8 cellular contexts compared by ENCODE assay signal in genomic region chr16:88737298-88738166, GRCh38. TPM values are rescaled to one million over a fixed set of nuclear protein-coding genes. Genes with fewer than 3 reads are reported as not detected.
DNase-seq lines count a peak whose midpoint lies in the region; ATAC-seq and TF ChIP-seq lines count a peak whose summit lies in the region.

No MANE protein-coding gene starts in this region.

- intact Hi-C loops in activated B cell treated with CpG ODN at 0.5 μM for 24 hours (cut with micrococcal nuclease), result loop anchor here (1.0 to 5.0 kb wide), 8 partner anchors 8 to 479 kb away; partner anchors contain the start of genes CDT1, PIEZO1 and TRAPPC2L

- peak; percentile 56 for ATAC-seq in GM18517 (IDR thresholded peaks at IDR 0.05; ENCODE audit: unreplicated experiment)
- peak; percentile 97 for ATAC-seq in activated B cell treated with CpG ODN at 0.5 μM for 24 hours (ENCODE audit: low read depth)
- ATAC-seq in GM21723 (IDR thresholded peaks at IDR 0.05; ENCODE audit: unreplicated experiment), result no peak

- no peaks in the 10 kb centered on the region for H3K9me3 Mint-ChIP-seq in activated B cell treated with CpG ODN at 0.5 μM for 24 hours

- DNase-seq in AG10803 (ENCODE audit: low read depth) (peak; percentile 63), M059J (ENCODE audit: low read depth) (peak; percentile 47), activated B cell treated with CpG ODN at 0.5 μM for 24 hours (peak; percentile 77), T47D (ENCODE audit: low read depth in 1 of 2, low spot score in 1 of 2) (peak; percentile 83 to 91), kidney glomerular epithelial cell (lab: John Stamatoyannopoulos, UW) (peak; percentile 53)
- DNase-seq in stimulated activated CD4-positive, alpha-beta T cell treated with anti-CD3 and anti-CD28 coated beads, Interleukin-4, amount 100 ng/mL, for 24 hours, result peak; percentile 60

- H3K27ac Mint-ChIP-seq in activated B cell treated with CpG ODN at 0.5 μM for 24 hours, result no peak overlapping the region

- in situ Hi-C loops in T47D (cut with HindIII; ENCODE audit: low pct_unique_long_range_greater_than_20kb, low sequenced_read_pairs), result no loop called here

- POLR2A ChIA-PET in activated B cell treated with CpG ODN at 0.5 μM for 24 hours (lab: Charles Lee), result interaction anchor here (0.5 to 2.6 kb wide), 12 partner anchors 8 to 1136 kb away, joined by 3 to 31 read pairs (median 6); partner anchors contain the start of genes APRT, PIEZO1, TCF25 and ZC3H18

- peak; percentile 59 for TF ChIP-seq CTCF in AG10803 (conservative IDR thresholded peaks at IDR 0.05; ENCODE audit: low read length)
- peak; percentile 95 for TF ChIP-seq CTCF in activated B cell treated with CpG ODN at 0.5 μM for 24 hours (IDR thresholded peaks at IDR 0.05)

- H3K4me1 Mint-ChIP-seq in activated B cell treated with CpG ODN at 0.5 μM for 24 hours, result peaks cover 6% of the 10 kb centered on the region

- no peaks in the 10 kb centered on the region for H3K27me3 Mint-ChIP-seq in activated B cell treated with CpG ODN at 0.5 μM for 24 hours

- H3K36me3 Mint-ChIP-seq in activated B cell treated with CpG ODN at 0.5 μM for 24 hours (ENCODE audit: low read depth), result peaks cover 27% of the 10 kb centered on the region

- CTCF ChIA-PET in activated B cell treated with CpG ODN at 0.5 μM for 24 hours (lab: Charles Lee), result interaction anchor here (0.5 to 3.1 kb wide), 41 partner anchors 9 to 503 kb away, joined by 3 to 56 read pairs (median 5); partner anchors contain the start of genes APRT, CDT1, CTU2 and GALNS

- H3K4me3 ChIP-seq in AG10803 (ENCODE audit: low read length), result no peak overlapping the region

- H3K4me3 Mint-ChIP-seq in activated B cell treated with CpG ODN at 0.5 μM for 24 hours, result no peak overlapping the region

RNA-seq across cellular contexts. Expression of gene CTU2, which starts 31.2 kb away (rescaled TPM):
- 11.1 and 16.2 TPM in 2 replicates for total RNA-seq in M059J (2014; rRNA removed; shearing (Covaris generic))
- total RNA-seq in activated B cell treated with CpG ODN at 0.5 μM for 24 hours, result 28.8 and 36.7 TPM in 2 replicates

RNA-seq across cellular contexts. Expression of gene RNF166, which starts 31.3 kb away (rescaled TPM):
- 18.2 and 26.5 TPM in 2 replicates for total RNA-seq in M059J (2014; rRNA removed; shearing (Covaris generic))
- total RNA-seq in activated B cell treated with CpG ODN at 0.5 μM for 24 hours, result 31.0 and 45.3 TPM in 2 replicates

RNA-seq across cellular contexts. Expression of gene PIEZO1, which starts 47.5 kb away (rescaled TPM):
- total RNA-seq in M059J (2014; rRNA removed; shearing (Covaris generic)), result 49.1 and 89.6 TPM in 2 replicates
- total RNA-seq in activated B cell treated with CpG ODN at 0.5 μM for 24 hours, result 75.2 and 85.9 TPM in 2 replicates

RNA-seq across cellular contexts. Expression of gene SNAI3, which starts 51.2 kb away (rescaled TPM):
- not detected in 2 replicates for total RNA-seq in M059J (2014; rRNA removed; shearing (Covaris generic))
- total RNA-seq in activated B cell treated with CpG ODN at 0.5 μM for 24 hours, result 1.5 and 2.7 TPM in 2 replicates
